In the genomic region with DNA sequence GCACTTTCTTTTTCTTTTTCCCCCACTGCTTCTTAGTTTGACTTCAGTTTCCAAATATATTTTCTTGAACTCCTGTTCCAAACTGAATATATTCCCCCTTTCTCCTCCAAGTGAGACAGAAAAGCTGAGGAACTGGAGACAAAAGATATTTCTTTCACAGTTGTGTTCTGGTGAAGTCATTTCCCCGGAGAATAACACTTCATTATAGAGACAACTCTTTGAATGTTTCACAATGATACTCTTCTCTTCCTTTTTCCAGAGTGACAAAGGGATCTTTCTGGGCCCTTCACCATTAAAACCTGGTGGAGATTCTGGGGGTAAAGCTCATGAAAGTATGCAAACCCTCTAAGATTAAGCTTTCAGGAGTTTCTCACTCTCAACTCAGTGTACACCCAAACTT, we compare ENCODE assay signal across 19 cellular contexts.
"Had no signal": no experiment of that assay in that cellular context is flagged by ENCODE, and none has a peak within 500 bp of the region (broad histone marks: within the 10 kb centered on the region; RNA-seq: fewer than 3 reads in every experiment).

No MANE protein-coding gene starts in this region.

- H3K9ac ChIP-seq: parathyroid adenoma had no signal

- H3K4me3 ChIP-seq: cardiac muscle cell, dorsolateral prefrontal cortex, gastrocnemius medialis, lower lobe of right lung, tibial artery had no signal

- ATAC-seq: activated CD4-positive, alpha-beta T cell treated with anti-CD3 and anti-CD28 coated beads for 36 hours; activated T-cell treated with anti-CD3 and anti-CD28 coated beads, Interleukin-2, amount 50 U/mL, for 4 hours; gastrocnemius medialis; left cardiac atrium; lower lobe of right lung had no signal

- H3K27me3 Mint-ChIP-seq: activated CD4-positive, alpha-beta memory T cell treated with anti-CD3 and anti-CD28 coated beads for 36 hours; activated CD4-positive, alpha-beta T cell treated with anti-CD3 and anti-CD28 coated beads for 36 hours; activated naive CD4-positive, alpha-beta T cell treated with anti-CD3 and anti-CD28 coated beads, Interleukin-2, amount 50 U/mL, for 24 hours had no signal

- H3K36me3 ChIP-seq: cardiac muscle cell, gastrocnemius medialis, lower lobe of right lung, tibial artery, WERI-Rb-1 had no signal

- H3K79me2 ChIP-seq: parathyroid adenoma had no signal

- H3K4me1 ChIP-seq: gastrocnemius medialis, lower lobe of right lung, parathyroid adenoma, tibial artery had no signal

- H3K27ac ChIP-seq: cardiac muscle cell, dorsolateral prefrontal cortex, gastrocnemius medialis, lower lobe of right lung, parathyroid adenoma, tibial artery, WERI-Rb-1 had no signal

- H3K4me3 Mint-ChIP-seq: activated CD4-positive, alpha-beta memory T cell treated with anti-CD3 and anti-CD28 coated beads for 36 hours; activated CD4-positive, alpha-beta T cell treated with anti-CD3 and anti-CD28 coated beads for 36 hours; activated naive CD4-positive, alpha-beta T cell treated with anti-CD3 and anti-CD28 coated beads, Interleukin-2, amount 50 U/mL, for 24 hours; activated T-cell treated with anti-CD3 and anti-CD28 coated beads, Interleukin-2, amount 50 U/mL, for 4 hours had no signal

- H3K27me3 ChIP-seq: cardiac muscle cell, dorsolateral prefrontal cortex, gastrocnemius medialis, tibial artery had no signal

- H3K36me3 Mint-ChIP-seq: activated CD4-positive, alpha-beta memory T cell treated with anti-CD3 and anti-CD28 coated beads for 36 hours; activated naive CD4-positive, alpha-beta T cell treated with anti-CD3 and anti-CD28 coated beads, Interleukin-2, amount 50 U/mL, for 24 hours had no signal

- H3K27ac Mint-ChIP-seq: activated CD4-positive, alpha-beta memory T cell treated with anti-CD3 and anti-CD28 coated beads for 36 hours; activated CD4-positive, alpha-beta T cell treated with anti-CD3 and anti-CD28 coated beads for 36 hours; activated naive CD4-positive, alpha-beta T cell treated with anti-CD3 and anti-CD28 coated beads, Interleukin-2, amount 50 U/mL, for 24 hours had no signal

- H3K4me1 Mint-ChIP-seq: activated CD4-positive, alpha-beta T cell treated with anti-CD3 and anti-CD28 coated beads for 36 hours; activated naive CD4-positive, alpha-beta T cell treated with anti-CD3 and anti-CD28 coated beads, Interleukin-2, amount 50 U/mL, for 24 hours had no signal

- H3K9me3 ChIP-seq: gastrocnemius medialis, lower lobe of right lung, tibial artery had no signal

- DNase-seq: activated CD4-positive, alpha-beta memory T cell treated with anti-CD3 and anti-CD28 coated beads for 36 hours; activated CD4-positive, alpha-beta T cell treated with anti-CD3 and anti-CD28 coated beads for 36 hours; activated effector memory CD4-positive, alpha-beta T cell treated with Interleukin-2 at 50 U/mL for 16 hours; activated T-cell treated with anti-CD3 and anti-CD28 coated beads, Interleukin-2, amount 50 U/mL, for 4 hours; dorsolateral prefrontal cortex; erythroblast; gastrocnemius medialis; left cardiac atrium; lower lobe of right lung; midbrain; stimulated activated CD4-positive, alpha-beta T cell treated with anti-CD3 and anti-CD28 coated beads, Interleukin-15, amount 100 ng/mL, for 24 hours; stimulated activated CD4-positive, alpha-beta T cell treated with anti-CD3 and anti-CD28 coated beads, Interleukin-4, amount 100 ng/mL, for 1 hour; stimulated activated naive CD4-positive, alpha-beta T cell; T1000; tibial artery; WERI-Rb-1 had no signal

- H2AFZ ChIP-seq: parathyroid adenoma had no signal
